In genomic region chr6:98672681-98673475, GRCh38 we compare ENCODE assay signal across 26 cellular contexts.
A peak's percentile ranks its signal among the peaks of the same experiment; 100 is the strongest.
DNase-seq lines count a peak whose midpoint lies in the region; ATAC-seq, FAIRE-seq and TF ChIP-seq lines count a peak whose summit lies in the region.
"Had no signal": no experiment of that assay in that cellular context is flagged by ENCODE, and none has a peak within 500 bp of the region (broad histone marks: within the 10 kb centered on the region; RNA-seq: fewer than 3 reads in every experiment).

No MANE protein-coding gene starts in this region.

- no peak overlapping the region for H3K4me3 ChIP-seq in H1 (ENCODE audit: extremely low read depth in 1 of 4, insufficient read depth in 2 of 4, low read depth in 3 of 4, low read length in 4 of 4)
- H3K4me3 ChIP-seq: left ventricle myocardium inferior had no signal

- H3K18ac ChIP-seq in H1 (ENCODE audit: extremely low read depth, low read length): no peak overlapping the region

- H3K4me3 Mint-ChIP-seq in nephron progenitor cell: no peak overlapping the region
- no peak overlapping the region for H3K4me3 Mint-ChIP-seq in activated CD4-positive, alpha-beta T cell treated with anti-CD3 and anti-CD28 coated beads for 36 hours
- H3K4me3 Mint-ChIP-seq: activated CD4-positive, alpha-beta T cell treated with anti-CD3 and anti-CD28 coated beads, Interleukin-2, amount 10 ng/mL, durations not matched to agents 24 days and 14 days; CD8-positive, alpha-beta T cell; naive thymus-derived CD8-positive, alpha-beta T cell; stimulated activated naive CD8-positive, alpha-beta T cell treated with anti-CD3 and anti-CD28 coated beads, Interleukin-15, Interleukin-2, amounts not matched to agents 100 ng/mL and 50 ng/mL, for 24 hours had no signal

- no peak overlapping the region for H4K91ac ChIP-seq in H1 (replicated peaks; ENCODE audit: insufficient read length, low read length)

- H4K5ac ChIP-seq in H1 (ENCODE audit: insufficient read length, low read depth, low read length): no peak overlapping the region

- H3K9me3 Mint-ChIP-seq in nephron progenitor cell: peaks cover 6% of the 10 kb centered on the region
- peaks cover 4% of the 10 kb centered on the region for H3K9me3 Mint-ChIP-seq in activated CD4-positive, alpha-beta T cell treated with anti-CD3 and anti-CD28 coated beads for 36 hours (ENCODE audit: low read depth)
- H3K9me3 Mint-ChIP-seq: activated CD4-positive, alpha-beta T cell treated with anti-CD3 and anti-CD28 coated beads, Interleukin-2, amount 10 ng/mL, durations not matched to agents 24 days and 14 days had no signal

- H2BK120ac ChIP-seq in H1 (replicated peaks; ENCODE audit: low read depth, low read length): no peak overlapping the region

- H3K4me2 ChIP-seq in H1 (ENCODE audit: insufficient read depth in 1 of 2, low read depth in 2 of 2, low read length in 2 of 2): no peak overlapping the region

- H2AFZ ChIP-seq in H1 (ENCODE audit: low read length): peak overlapping the region; percentile 27; the same call in 1 of the 2 replicates

- peaks cover 4% of the 10 kb centered on the region for H3K27me3 Mint-ChIP-seq in nephron progenitor cell (ENCODE audit: low read depth, poor library complexity)
- peaks cover 4% of the 10 kb centered on the region for H3K27me3 Mint-ChIP-seq in activated CD4-positive, alpha-beta T cell treated with anti-CD3 and anti-CD28 coated beads for 36 hours
- H3K27me3 Mint-ChIP-seq: stimulated activated naive CD8-positive, alpha-beta T cell treated with anti-CD3 and anti-CD28 coated beads, Interleukin-15, Interleukin-2, amounts not matched to agents 100 ng/mL and 50 ng/mL, for 24 hours had no signal

- no peak overlapping the region for H3K56ac ChIP-seq in H1 (replicated peaks; ENCODE audit: insufficient read length, low read depth, low read length)

- no peak overlapping the region for H2BK15ac ChIP-seq in H1 (ENCODE audit: low read length)

- H2AK5ac ChIP-seq in H1 (ENCODE audit: low read depth, low read length): no peak overlapping the region

- H3K23me2 ChIP-seq in H1 (ENCODE audit: low read depth, low read length): no peaks in the 10 kb centered on the region

- H3K36me3 ChIP-seq in H1 (ENCODE audit: control insufficient read depth in 2 of 4, insufficient read depth in 4 of 4, low read length in 3 of 4): no peaks in the 10 kb centered on the region
- H3K36me3 ChIP-seq: BE2C, left ventricle myocardium inferior had no signal

- no peak overlapping the region for H2BK12ac ChIP-seq in H1 (ENCODE audit: low read depth, low read length)

- peaks cover 0 to 2% (median 0%) of the 10 kb centered on the region in 4 experiments; a peak in 1 of 7 replicates for H3K4me1 ChIP-seq in H1 (replicated peaks in 1 of 4; ENCODE audit: control insufficient read depth in 3 of 4, insufficient read depth in 4 of 4, low read length in 3 of 4)
- H3K4me1 ChIP-seq: BE2C, left ventricle myocardium inferior had no signal

- H3K4me1 Mint-ChIP-seq in nephron progenitor cell: no peaks in the 10 kb centered on the region
- H3K4me1 Mint-ChIP-seq in activated CD4-positive, alpha-beta T cell treated with anti-CD3 and anti-CD28 coated beads for 36 hours: no peaks in the 10 kb centered on the region
- H3K4me1 Mint-ChIP-seq: activated CD4-positive, alpha-beta T cell treated with anti-CD3 and anti-CD28 coated beads, Interleukin-2, amount 10 ng/mL, durations not matched to agents 24 days and 14 days; naive thymus-derived CD8-positive, alpha-beta T cell had no signal

- H3K36me3 Mint-ChIP-seq in nephron progenitor cell (ENCODE audit: low read depth): no peaks in the 10 kb centered on the region
- H3K36me3 Mint-ChIP-seq in activated CD4-positive, alpha-beta T cell treated with anti-CD3 and anti-CD28 coated beads for 36 hours (ENCODE audit: low read depth): no peaks in the 10 kb centered on the region
- H3K36me3 Mint-ChIP-seq: activated naive CD4-positive, alpha-beta T cell treated with anti-CD3 and anti-CD28 coated beads, Interleukin-2, amount 50 U/mL, for 72 hours; CD8-positive, alpha-beta T cell; naive thymus-derived CD8-positive, alpha-beta T cell had no signal

- H3K9me3 ChIP-seq in H1 (ENCODE audit: insufficient read depth in 2 of 2, low read depth in 1 of 2, low read length in 1 of 2): no peaks in the 10 kb centered on the region; a peak in 1 of 4 replicates
- H3K9me3 ChIP-seq: BE2C had no signal

- no peak for TF ChIP-seq EP300 in H1 (IDR thresholded peaks at IDR 0.05; ENCODE audit: borderline replicate concordance in 1 of 2, low read depth in 2 of 2, low read length in 2 of 2)

- no peak overlapping the region for H3K27ac ChIP-seq in H1 (ENCODE audit: low read depth, low read length)
- H3K27ac ChIP-seq: left ventricle myocardium inferior had no signal

- CTCF ChIA-PET in H1 (lab: Charles Lee; ENCODE audit: partially characterized antibody): interaction anchor here (1.3 to 2.0 kb wide), 3 partner anchors 7 to 446 kb away, joined by 3 to 4 read pairs (median 4); no protein-coding TSS in a partner anchor
- CTCF ChIA-PET in activated CD4-positive, alpha-beta T cell treated with anti-CD3 and anti-CD28 coated beads for 36 hours (lab: Charles Lee): no interaction called here

- peak; percentile 51 for DNase-seq in Ammon's horn (ENCODE audit: low spot score)
- DNase-seq in M059J (ENCODE audit: low read depth): peak; percentile 33
- no peak for DNase-seq in H1 (ENCODE audit: low read depth in 1 of 2, low spot score in 2 of 2)
- no peak for DNase-seq in nephron progenitor cell
- no peak for DNase-seq in activated CD4-positive, alpha-beta T cell treated with anti-CD3 and anti-CD28 coated beads for 36 hours
- no peak for DNase-seq in amniotic stem cell (lab: John Stamatoyannopoulos, UW)
- no peak for DNase-seq in epidermal melanocyte (ENCODE audit: insufficient read length, low spot score)
- DNase-seq: activated CD4-positive, alpha-beta T cell treated with anti-CD3 and anti-CD28 coated beads, Interleukin-2, amount 10 ng/mL, durations not matched to agents 24 days and 14 days; activated CD8-positive, alpha-beta memory T cell treated with anti-CD3 and anti-CD28 coated beads for 24 hours; activated effector memory CD4-positive, alpha-beta T cell treated with Interleukin-2 at 50 U/mL for 16 hours; activated T-cell treated with anti-CD3 and anti-CD28 coated beads for 4 hours; BE2C; CD8-positive, alpha-beta T cell; IMR-90; left ventricle myocardium inferior; naive thymus-derived CD8-positive, alpha-beta T cell; NCI-H146; NCI-H446 treated with DMSO at 0.1 percent for 48 hours; NCI-H82; SW 1271; T-helper 9 cell had no signal

- H3K79me2 ChIP-seq in H1 (ENCODE audit: control insufficient read depth in 1 of 2, insufficient read depth in 2 of 2, low read length in 2 of 2): no peaks in the 10 kb centered on the region

- no peak overlapping the region for H3K4ac ChIP-seq in H1 (replicated peaks; ENCODE audit: insufficient read length, low read depth, low read length)

- H2BK5ac ChIP-seq in H1 (ENCODE audit: low read depth, low read length): no peak overlapping the region

- H3K14ac ChIP-seq in H1 (ENCODE audit: insufficient read length): no peak overlapping the region

- WGBS in H1 (ENCODE audit: extremely low coverage in 1 of 2, insufficient coverage in 1 of 2, insufficient read length in 1 of 2, insufficient replicate concordance in 2 of 2, low coverage in 1 of 2, low lambda C conversion rate in 2 of 2, missing lambda C conversion rate in 1 of 2), 2 experiments: 79% methylated on average over 1 of the region's 1 CpG; no CpG with 5 or more reads in 1 of the 2 experiments

- H3K27ac Mint-ChIP-seq in nephron progenitor cell: peak overlapping the region; percentile 39
- no peak overlapping the region for H3K27ac Mint-ChIP-seq in activated CD4-positive, alpha-beta T cell treated with anti-CD3 and anti-CD28 coated beads for 36 hours
- H3K27ac Mint-ChIP-seq: activated CD4-positive, alpha-beta T cell treated with anti-CD3 and anti-CD28 coated beads, Interleukin-2, amount 10 ng/mL, durations not matched to agents 24 days and 14 days; activated naive CD4-positive, alpha-beta T cell treated with anti-CD3 and anti-CD28 coated beads, Interleukin-2, amount 50 U/mL, for 72 hours; CD8-positive, alpha-beta T cell; naive thymus-derived CD8-positive, alpha-beta T cell; stimulated activated naive CD8-positive, alpha-beta T cell treated with anti-CD3 and anti-CD28 coated beads, Interleukin-15, Interleukin-2, amounts not matched to agents 100 ng/mL and 50 ng/mL, for 24 hours had no signal

- no peak overlapping the region for H3K23ac ChIP-seq in H1 (ENCODE audit: insufficient read length)

- H2BK20ac ChIP-seq in H1 (ENCODE audit: low read length): no peak overlapping the region

- H3K9ac ChIP-seq in H1 (replicated peaks in 1 of 4; ENCODE audit: extremely low read depth in 1 of 4, low read depth in 3 of 4, low read length in 3 of 4): no peak overlapping the region

- H3K27me3 ChIP-seq in H1 (replicated peaks in 1 of 4; ENCODE audit: control insufficient read depth in 3 of 4, extremely low read depth in 1 of 4, insufficient read depth in 3 of 4, low read length in 3 of 4): no peaks in the 10 kb centered on the region
- H3K27me3 ChIP-seq: BE2C had no signal

- H3K79me1 ChIP-seq in H1 (ENCODE audit: low read depth, low read length): no peaks in the 10 kb centered on the region

- intact Hi-C loops in activated CD4-positive, alpha-beta T cell treated with anti-CD3 and anti-CD28 coated beads for 36 hours (cut with DNase I, micrococcal nuclease): no loop called here

- ATAC-seq in activated CD4-positive, alpha-beta T cell treated with anti-CD3 and anti-CD28 coated beads for 36 hours: no peak
- no peak for ATAC-seq in GM18870 (IDR thresholded peaks at IDR 0.05; ENCODE audit: unreplicated experiment)
- ATAC-seq: activated naive CD4-positive, alpha-beta T cell treated with anti-CD3 and anti-CD28 coated beads, Interleukin-2, amount 50 U/mL, for 72 hours; CD8-positive, alpha-beta T cell; esophagus mucosa; naive thymus-derived CD8-positive, alpha-beta T cell had no signal

- no peak overlapping the region for H4K8ac ChIP-seq in H1 (ENCODE audit: extremely low read depth, insufficient read depth, low read length)

- no peak for TF ChIP-seq CTCF in H1 (IDR thresholded peaks at IDR 0.05; ENCODE audit: control extremely low read depth in 1 of 3, insufficient read depth in 1 of 3, low read depth in 1 of 3, low read length in 3 of 3)
- TF ChIP-seq CTCF in nephron progenitor cell (IDR thresholded peaks at IDR 0.05): no peak

- POLR2A ChIA-PET in H1 (lab: Charles Lee; ENCODE audit: partially characterized antibody): no interaction called here
- POLR2A ChIA-PET in activated CD4-positive, alpha-beta T cell treated with anti-CD3 and anti-CD28 coated beads for 36 hours (lab: Charles Lee): no interaction called here

- peak; percentile 65 for FAIRE-seq in H1 (lab: Jason Lieb, UNC)
- FAIRE-seq: islet of Langerhans had no signal

- TF ChIP-seq RAD21 in H1 (IDR thresholded peaks at IDR 0.05 in 1 of 2, conservative IDR thresholded peaks at IDR 0.05 in 1 of 2; ENCODE audit: low read depth in 2 of 2, low read length in 2 of 2): no peak

- no peak for TF ChIP-seq POLR2A in H1 (IDR thresholded peaks at IDR 0.05; ENCODE audit: control extremely low read depth in 1 of 2, low read depth in 2 of 2, low read length in 2 of 2)

- H4K20me1 ChIP-seq in H1 (replicated peaks in 1 of 2; ENCODE audit: control insufficient read depth in 1 of 2, insufficient read depth in 2 of 2, low read length in 2 of 2): no peaks in the 10 kb centered on the region

TF ChIP-seq in H1, 55 proteins besides CTCF, POLR2A, EP300 and RAD21 (continues in another document):
- no peak for TF ChIP-seq KDM4A (IDR thresholded peaks at IDR 0.05; ENCODE audit: low read depth, low read length, severe bottlenecking)

Comparison
In these comparisons a context has a peak if more than half of its experiments do, and no peak if none do; other contexts are left out.
1. DNase-seq: peak in Ammon's horn (single experiment) and M059J (single experiment); none in H1 (0 of 2), nephron progenitor cell (single experiment), activated CD4-positive, alpha-beta T cell treated with anti-CD3 and anti-CD28 coated beads for 36 hours (single experiment), amniotic stem cell (single experiment) and epidermal melanocyte (single experiment).